Comparison of ENCODE assay signal across 26 cellular contexts in genomic region chr13:37968555-37968954, GRCh38.
"Had no signal": no experiment of that assay in that cellular context is flagged by ENCODE, and none has a peak within 500 bp of the region (broad histone marks: within the 10 kb centered on the region; RNA-seq: fewer than 3 reads in every experiment).

No MANE protein-coding gene starts in this region.

- DNase-seq: hypothalamus; islet precursor cell; kidney glomerular epithelial cell; left cardiac atrium; lower lobe of right lung; mammary epithelial cell; mesenchymal stem cell; naive B cell; natural killer cell; ovary; posterior cingulate gyrus; retina; right cardiac atrium; sigmoid colon; small intestine; spleen; stimulated activated CD4-positive, alpha-beta T cell treated with anti-CD3 and anti-CD28 coated beads, Interleukin-4, amount 100 ng/mL, for 4 hours; stimulated activated CD8-positive, alpha-beta memory T cell treated with anti-CD3 and anti-CD28 coated beads, Interleukin-4, amount 100 ng/mL, for 48 hours; stimulated activated naive CD4-positive, alpha-beta T cell treated with Interleukin-2 at 50 U/mL for 16 hours; stimulated activated naive CD8-positive, alpha-beta T cell treated with anti-CD3 and anti-CD28 coated beads, Interleukin-15, amount 100 ng/mL, for 72 hours; substantia nigra; uterus had no signal

- H3K9me3 ChIP-seq: lower lobe of right lung, ovary, prostate gland, tibial nerve, uterus had no signal

- H3K36me3 ChIP-seq: lower lobe of right lung, ovary, prostate gland, sigmoid colon, spleen, tibial nerve, uterus had no signal

- H3K27ac ChIP-seq: lower lobe of right lung, ovary, prostate gland, sigmoid colon, spleen, tibial nerve, uterus had no signal

- H3K4me3 ChIP-seq: lower lobe of right lung, ovary, prostate gland, sigmoid colon, spleen, tibial nerve, uterus had no signal

- H3K4me1 ChIP-seq: lower lobe of right lung, prostate gland, sigmoid colon, spleen, tibial nerve, uterus had no signal

- ATAC-seq: left cardiac atrium; left lobe of liver; lower lobe of right lung; natural killer cell; right cardiac atrium; stimulated activated memory B cell treated with anti-CD40 and anti-IgM and Interleukin-4, amounts not matched to agents 10 μg/mL and 1 μg/mL and 100 μg/mL, for 72 hours; stimulated activated naive CD8-positive, alpha-beta T cell treated with anti-CD3 and anti-CD28 coated beads, Interleukin-15, amount 100 ng/mL, for 72 hours had no signal

- FAIRE-seq: small intestine had no signal

- H3K27me3 ChIP-seq: ovary, sigmoid colon, spleen, tibial nerve, uterus had no signal
